11 cellular contexts compared by ENCODE assay signal in the genomic region with DNA sequence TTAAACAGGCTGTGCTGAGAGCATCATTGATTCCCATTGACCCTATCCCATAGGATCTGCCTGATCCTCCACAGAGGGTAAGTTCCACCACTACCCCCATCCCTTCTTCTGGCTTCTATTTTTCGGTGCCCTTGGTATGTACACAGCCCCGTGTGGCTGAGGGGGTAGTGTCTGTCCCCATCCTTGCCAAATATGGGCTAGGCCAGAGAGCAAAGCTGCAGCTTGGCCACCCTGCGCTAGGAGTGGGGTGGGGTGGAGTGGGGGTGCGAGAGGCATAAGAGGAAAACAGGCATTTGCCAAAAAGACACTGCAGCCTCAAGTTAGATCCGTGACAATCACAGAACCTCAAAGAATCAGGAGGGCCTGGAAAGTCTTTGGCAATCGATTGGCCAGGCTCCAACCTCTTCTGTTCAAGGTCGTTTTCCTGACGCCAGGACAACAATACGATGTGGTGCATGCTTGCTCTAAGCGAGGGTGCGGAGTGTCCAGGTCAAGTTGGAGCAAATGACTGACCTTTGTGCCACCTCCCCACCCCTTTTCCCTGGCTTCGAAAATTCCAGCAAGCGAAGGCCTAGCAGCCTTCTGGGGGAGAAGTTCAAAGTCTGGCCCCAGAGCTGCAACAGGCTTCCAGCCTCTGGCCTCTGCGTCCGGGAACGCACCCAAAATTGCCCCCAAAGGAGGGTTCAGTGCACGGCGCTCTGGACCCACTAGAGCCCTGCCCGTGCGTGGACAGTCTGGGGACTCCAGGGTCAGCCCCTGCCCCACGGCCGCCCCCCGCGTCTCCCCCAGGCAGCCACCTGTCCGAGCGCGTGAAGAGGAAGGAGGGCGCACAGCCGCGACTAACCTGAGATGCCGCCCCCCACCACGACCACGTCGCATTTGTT. TPM values are rescaled to one million over a fixed set of nuclear protein-coding genes. Genes with fewer than 3 reads are reported as not detected.
DNase-seq lines count a peak whose midpoint lies in the region; ATAC-seq and TF ChIP-seq lines count a peak whose summit lies in the region.
"Had no signal": no experiment of that assay in that cellular context is flagged by ENCODE, and none has a peak within 500 bp of the region (broad histone marks: within the 10 kb centered on the region; RNA-seq: fewer than 3 reads in every experiment).

No MANE protein-coding gene starts in this region.

- H3K4me1 ChIP-seq in GM23338 (ENCODE audit: insufficient read depth) (no peaks in the 10 kb centered on the region), gastrocnemius medialis (peaks cover 0 to 8% of the 10 kb centered on the region in 2 donors)

- H3K79me2 ChIP-seq in GM23338 (replicated peaks; ENCODE audit: insufficient read depth) = no peaks in the 10 kb centered on the region

- no peaks in the 10 kb centered on the region for H4K20me1 ChIP-seq in GM23338 (replicated peaks; ENCODE audit: insufficient read depth)

- CTCF ChIA-PET in activated CD4-positive, alpha-beta memory T cell treated with anti-CD3 and anti-CD28 coated beads, Interleukin-2, amount 10 ng/mL, durations not matched to agents 7 days and 5 days (lab: Charles Lee) = no interaction called here

- in situ Hi-C loops in gastrocnemius medialis (cut with MboI; ENCODE audit: low sequenced_read_pairs in 4 of 4) = no loop called here

- no peaks in the 10 kb centered on the region for H3K9me3 ChIP-seq in gastrocnemius medialis

- H3K4me1 Mint-ChIP-seq in GM23338 (peaks cover 5% of the 10 kb centered on the region; the same call in 2 of the 3 replicates), osteocyte (ENCODE audit: unreplicated experiment) (no peaks in the 10 kb centered on the region)
- no peaks in the 10 kb centered on the region for H3K4me1 Mint-ChIP-seq in activated CD4-positive, alpha-beta memory T cell treated with anti-CD3 and anti-CD28 coated beads, Interleukin-2, amount 10 ng/mL, durations not matched to agents 7 days and 5 days
- H3K4me1 Mint-ChIP-seq: stimulated activated effector memory CD8-positive, alpha-beta T cell treated with anti-CD3 and anti-CD28 coated beads, Interleukin-12 subunit alpha, Interleukin-12 subunit beta, amount 100 ng/mL, for 72 hours had no signal

- no peaks in the 10 kb centered on the region for H3K36me3 ChIP-seq in GM23338 (ENCODE audit: insufficient read depth)
- H3K36me3 ChIP-seq in gastrocnemius medialis = no peaks in the 10 kb centered on the region

- H3K4me3 Mint-ChIP-seq in GM23338 (peak overlapping the region; percentile 41; the same call in 2 of the 3 replicates), osteocyte (ENCODE audit: unreplicated experiment) (no peak overlapping the region)
- no peak overlapping the region for H3K4me3 Mint-ChIP-seq in activated CD4-positive, alpha-beta memory T cell treated with anti-CD3 and anti-CD28 coated beads, Interleukin-2, amount 10 ng/mL, durations not matched to agents 7 days and 5 days
- H3K4me3 Mint-ChIP-seq: stimulated activated effector memory CD8-positive, alpha-beta T cell treated with anti-CD3 and anti-CD28 coated beads, Interleukin-12 subunit alpha, Interleukin-12 subunit beta, amount 100 ng/mL, for 72 hours had no signal

- H3K27me3 Mint-ChIP-seq in GM23338 (ENCODE audit: insufficient read depth, low read depth, poor library complexity) (peaks cover 8% of the 10 kb centered on the region), osteocyte (ENCODE audit: unreplicated experiment) (peaks cover 5% of the 10 kb centered on the region)
- H3K27me3 Mint-ChIP-seq in activated CD4-positive, alpha-beta memory T cell treated with anti-CD3 and anti-CD28 coated beads, Interleukin-2, amount 10 ng/mL, durations not matched to agents 7 days and 5 days = peaks cover 8% of the 10 kb centered on the region

- peaks cover 15% of the 10 kb centered on the region for H3K27me3 ChIP-seq in GM23338 (ENCODE audit: insufficient read depth)
- no peaks in the 10 kb centered on the region for H3K27me3 ChIP-seq in gastrocnemius medialis

- no peak overlapping the region for H3K27ac ChIP-seq in GM23338 (ENCODE audit: low read depth)
- H3K27ac ChIP-seq in coronary artery = peak overlapping the region; percentile 67 to 93
- H3K27ac ChIP-seq in gastrocnemius medialis = peak overlapping the region; percentile 79 to 88 (median 82)

- POLR2A ChIA-PET in activated CD4-positive, alpha-beta memory T cell treated with anti-CD3 and anti-CD28 coated beads, Interleukin-2, amount 10 ng/mL, durations not matched to agents 7 days and 5 days (lab: Charles Lee) = no interaction called here

- H3K9me3 Mint-ChIP-seq in GM23338 (no peaks in the 10 kb centered on the region), osteocyte (ENCODE audit: unreplicated experiment) (peaks cover 10% of the 10 kb centered on the region)
- H3K9me3 Mint-ChIP-seq in activated CD4-positive, alpha-beta memory T cell treated with anti-CD3 and anti-CD28 coated beads, Interleukin-2, amount 10 ng/mL, durations not matched to agents 7 days and 5 days = no peaks in the 10 kb centered on the region
- H3K9me3 Mint-ChIP-seq: stimulated activated effector memory CD8-positive, alpha-beta T cell treated with anti-CD3 and anti-CD28 coated beads, Interleukin-12 subunit alpha, Interleukin-12 subunit beta, amount 100 ng/mL, for 72 hours had no signal

- no peak for TF ChIP-seq POLR2A in gastrocnemius medialis (IDR thresholded peaks at IDR 0.05)

- H3K4me2 ChIP-seq in GM23338 = peak overlapping the region; percentile 71

- H3K9me2 ChIP-seq in GM23338 (ENCODE audit: insufficient read depth) = no peaks in the 10 kb centered on the region

- no peaks in the 10 kb centered on the region for H3F3A ChIP-seq in GM23338 (replicated peaks; ENCODE audit: low read depth)

- H3K4me3 ChIP-seq in GM23338 (peak overlapping the region; percentile 47), coronary artery (peak overlapping the region; percentile 75), gastrocnemius medialis (peak overlapping the region; percentile 51 to 68 (median 58))

- no peak for TF ChIP-seq CTCF in GM23338 (conservative IDR thresholded peaks at IDR 0.05; ENCODE audit: low read depth in 2 of 2)
- no peak for TF ChIP-seq CTCF in coronary artery (IDR thresholded peaks at IDR 0.05)
- no peak for TF ChIP-seq CTCF in gastrocnemius medialis (IDR thresholded peaks at IDR 0.05 in 4 of 5, conservative IDR thresholded peaks at IDR 0.05 in 1 of 5)
- TF ChIP-seq CTCF in osteocyte (IDR thresholded peaks at IDR 0.05) = no peak

- H2AFZ ChIP-seq in GM23338 = peak overlapping the region; percentile 72; the same call in 1 of the 2 replicates

- intact Hi-C loops in left colon (cut with DNase I, micrococcal nuclease) = no loop called here
- intact Hi-C loops in gastrocnemius medialis (cut with DNase I; ENCODE audit: low total_unique reads) = no loop called here

- H3K27ac Mint-ChIP-seq in GM23338 (no peak overlapping the region), osteocyte (ENCODE audit: unreplicated experiment) (no peak overlapping the region)
- no peak overlapping the region for H3K27ac Mint-ChIP-seq in activated CD4-positive, alpha-beta memory T cell treated with anti-CD3 and anti-CD28 coated beads, Interleukin-2, amount 10 ng/mL, durations not matched to agents 7 days and 5 days
- H3K27ac Mint-ChIP-seq: stimulated activated effector memory CD8-positive, alpha-beta T cell treated with anti-CD3 and anti-CD28 coated beads, Interleukin-12 subunit alpha, Interleukin-12 subunit beta, amount 100 ng/mL, for 72 hours had no signal

- H3K36me3 Mint-ChIP-seq in GM23338 (ENCODE audit: low read depth) = no peaks in the 10 kb centered on the region
- H3K36me3 Mint-ChIP-seq in activated CD4-positive, alpha-beta memory T cell treated with anti-CD3 and anti-CD28 coated beads, Interleukin-2, amount 10 ng/mL, durations not matched to agents 7 days and 5 days (ENCODE audit: low read depth) = no peaks in the 10 kb centered on the region
- H3K36me3 Mint-ChIP-seq in osteocyte (ENCODE audit: unreplicated experiment) = no peaks in the 10 kb centered on the region
- H3K36me3 Mint-ChIP-seq: stimulated activated effector memory CD8-positive, alpha-beta T cell treated with anti-CD3 and anti-CD28 coated beads, Interleukin-12 subunit alpha, Interleukin-12 subunit beta, amount 100 ng/mL, for 72 hours had no signal

- ATAC-seq in GM23338 = peak; percentile 28; the same call in 2 of the 3 replicates
- peak; percentile 70 for ATAC-seq in left colon
- ATAC-seq in gastrocnemius medialis = peak; percentile 44 to 69
- ATAC-seq in GM18511 (IDR thresholded peaks at IDR 0.05; ENCODE audit: unreplicated experiment) = no peak
- no peak for ATAC-seq in HG02610 (IDR thresholded peaks at IDR 0.05; ENCODE audit: unreplicated experiment)
- ATAC-seq: stimulated activated effector memory CD8-positive, alpha-beta T cell treated with anti-CD3 and anti-CD28 coated beads, Interleukin-12 subunit alpha, Interleukin-12 subunit beta, amount 100 ng/mL, for 72 hours had no signal

- no peak for DNase-seq in GM23338 (ENCODE audit: low spot score)
- no peak for DNase-seq in coronary artery (ENCODE audit: low spot score)
- DNase-seq in left colon = peak in 1 of 2 donors; percentile 11
- peak in 1 of 2 donors; percentile 48 for DNase-seq in gastrocnemius medialis
- no peak for DNase-seq in activated CD4-positive, alpha-beta memory T cell treated with anti-CD3 and anti-CD28 coated beads, Interleukin-2, amount 10 ng/mL, durations not matched to agents 7 days and 5 days
- no peak for DNase-seq in osteocyte (ENCODE audit: extremely low spot score, unreplicated experiment)
- DNase-seq: central memory CD4-positive, alpha-beta T cell; Kasumi-1 had no signal

TF ChIP-seq in GM23338, 12 proteins besides CTCF, POLR2A, EP300 and RAD21 (continues in another document):
- TF ChIP-seq EZH2phosphoT487 (IDR thresholded peaks at IDR 0.05; ENCODE audit: unreplicated experiment) = no peak
- TF ChIP-seq ZNF331 (CRISPR knock-in tag; IDR thresholded peaks at IDR 0.05; ENCODE audit: low read depth) = no peak
- TF ChIP-seq, protein P1, sequence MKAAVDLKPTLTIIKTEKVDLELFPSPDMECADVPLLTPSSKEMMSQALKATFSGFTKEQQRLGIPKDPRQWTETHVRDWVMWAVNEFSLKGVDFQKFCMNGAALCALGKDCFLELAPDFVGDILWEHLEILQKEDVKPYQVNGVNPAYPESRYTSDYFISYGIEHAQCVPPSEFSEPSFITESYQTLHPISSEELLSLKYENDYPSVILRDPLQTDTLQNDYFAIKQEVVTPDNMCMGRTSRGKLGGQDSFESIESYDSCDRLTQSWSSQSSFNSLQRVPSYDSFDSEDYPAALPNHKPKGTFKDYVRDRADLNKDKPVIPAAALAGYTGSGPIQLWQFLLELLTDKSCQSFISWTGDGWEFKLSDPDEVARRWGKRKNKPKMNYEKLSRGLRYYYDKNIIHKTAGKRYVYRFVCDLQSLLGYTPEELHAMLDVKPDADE (IDR thresholded peaks at IDR 0.05) = no peak
- TF ChIP-seq EZH2 (IDR thresholded peaks at IDR 0.05; ENCODE audit: low read depth, unreplicated experiment) = no peak
- no peak for TF ChIP-seq ZNF114 (CRISPR knock-in tag; IDR thresholded peaks at IDR 0.05)

RNA-seq across cellular contexts. Expression of a gene that starts 0.6 kb away (rescaled TPM):
- total RNA-seq in GM23338 (2014; rRNA removed; shearing (Covaris generic)) = 0.39 and 1.0 TPM in 2 replicates
- 1.1 and 1.3 TPM in 2 replicates for polyA plus RNA-seq in GM23338 (2016; fragmentation: Nextera tagmentation; extraction: Ambion mirVana)
- 10 to 100 TPM in 1 of 2 donors, 1 to 10 TPM in 1; 3.6 to 12.3 TPM for total RNA-seq in left colon
- total RNA-seq in gastrocnemius medialis = 10 to 100 TPM in 3 of 4 donors, 1 to 10 TPM in 1; 7.8 to 34.5 (median 29.3) TPM
- total RNA-seq in activated CD4-positive, alpha-beta memory T cell treated with anti-CD3 and anti-CD28 coated beads, Interleukin-2, amount 10 ng/mL, durations not matched to agents 7 days and 5 days = not detected
- not detected in 2 replicates for total RNA-seq in osteocyte

Comparison
In these comparisons a context has a peak if more than half of its experiments do, and no peak if none do; other contexts are left out.
1. ATAC-seq: peak in GM23338 (single experiment), left colon (single experiment) and gastrocnemius medialis (2 of 2); none in GM18511 (single experiment) and HG02610 (single experiment).
2. Peak in every context shown above with its lines, with median percentiles within 50 percentile points of each other: H3K4me3 ChIP-seq.